14 cellular contexts compared by ENCODE assay signal in the genomic region with DNA sequence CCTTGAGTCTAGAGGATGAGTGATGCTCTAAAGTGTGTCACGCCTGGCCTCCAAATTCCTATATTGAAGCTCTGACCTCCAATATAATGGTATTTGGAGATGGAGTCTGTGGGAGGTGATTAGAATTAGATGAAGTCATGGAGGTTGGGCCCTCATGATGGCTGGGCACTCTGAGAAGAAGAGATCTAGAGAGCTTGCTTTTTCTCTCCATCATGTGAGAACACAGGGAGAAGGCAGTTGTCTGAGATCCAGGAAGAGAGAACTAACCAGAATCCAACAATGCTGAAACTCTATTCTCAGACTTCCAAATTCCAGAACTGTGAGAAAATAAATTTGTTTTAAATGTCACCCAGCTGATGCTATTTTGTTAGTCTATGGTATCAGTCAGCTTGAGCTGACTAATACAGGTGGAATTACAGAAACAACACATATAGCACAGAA. TPM values are rescaled to one million over a fixed set of nuclear protein-coding genes. Genes with fewer than 3 reads are reported as not detected.
DNase-seq lines count a peak whose midpoint lies in the region; ATAC-seq, FAIRE-seq and TF ChIP-seq lines count a peak whose summit lies in the region.
"Had no signal": no experiment of that assay in that cellular context is flagged by ENCODE, and none has a peak within 500 bp of the region (broad histone marks: within the 10 kb centered on the region; RNA-seq: fewer than 3 reads in every experiment).

No MANE protein-coding gene starts in this region.

- TF ChIP-seq CTCF in AG04449 (IDR thresholded peaks at IDR 0.05; ENCODE audit: insufficient read depth, low read length, missing control alignments) (no peak), astrocyte (IDR thresholded peaks at IDR 0.05; ENCODE audit: insufficient read depth, low read depth, low read length) (no peak), endothelial cell (IDR thresholded peaks at IDR 0.05; ENCODE audit: unreplicated experiment) (no peak)

- ATAC-seq in memory B cell (ENCODE audit: low read depth) (no peak), HG02642 (IDR thresholded peaks at IDR 0.05; ENCODE audit: poor library complexity, unreplicated experiment) (no peak)
- ATAC-seq: activated T-cell treated with anti-CD3 and anti-CD28 coated beads, Interleukin-2, amount 50 U/mL, for 4 hours had no signal

- peaks cover 61% of the 10 kb centered on the region for H3F3A ChIP-seq in GM23248 (ENCODE audit: insufficient read depth)

- CTCF ChIA-PET in AG04449 (lab: Yijun Ruan, JAX) = interaction anchor here (2.1 to 3.0 kb wide), 2 partner anchors 11 to 16 kb away, joined by 6 to 23 read pairs; partner anchors contain the start of gene RNF216

- H3K9me2 ChIP-seq in GM23248 (ENCODE audit: insufficient read depth) = no peaks in the 10 kb centered on the region

- H3K79me2 ChIP-seq in GM23248 (ENCODE audit: insufficient read depth) (peaks cover 90% of the 10 kb centered on the region), astrocyte (ENCODE audit: insufficient read depth, low read length) (peaks cover 87% of the 10 kb centered on the region)

- H3K9me3 ChIP-seq in GM23248 (ENCODE audit: low read depth) (no peaks in the 10 kb centered on the region), astrocyte (ENCODE audit: insufficient read depth, low read depth, low read length) (no peaks in the 10 kb centered on the region)

- H3K4me1 ChIP-seq in GM23248 (ENCODE audit: insufficient read depth) (peaks cover 36% of the 10 kb centered on the region), astrocyte (ENCODE audit: insufficient read depth, low read length) (peaks cover 26% of the 10 kb centered on the region)

- H3K27ac Mint-ChIP-seq in astrocyte (ENCODE audit: unreplicated experiment) (peak overlapping the region; percentile 99), memory B cell (peak overlapping the region; percentile 7), endothelial cell (ENCODE audit: unreplicated experiment) (no peak overlapping the region)
- H3K27ac Mint-ChIP-seq: neural progenitor cell; T-helper 2 cell treated with Interferon-gamma antibody and Interleukin-4, amounts not matched to agents 5 μg/mL and 100 μg/mL, for 36 hours had no signal

- H3K9me3 Mint-ChIP-seq in astrocyte (ENCODE audit: unreplicated experiment) = no peaks in the 10 kb centered on the region
- no peaks in the 10 kb centered on the region for H3K9me3 Mint-ChIP-seq in memory B cell
- H3K9me3 Mint-ChIP-seq in endothelial cell (ENCODE audit: unreplicated experiment) = no peaks in the 10 kb centered on the region
- H3K9me3 Mint-ChIP-seq: activated T-cell treated with anti-CD3 and anti-CD28 coated beads, Interleukin-2, amount 50 U/mL, for 4 hours; neural progenitor cell; T-helper 2 cell treated with Interferon-gamma antibody and Interleukin-4, amounts not matched to agents 5 μg/mL and 100 μg/mL, for 36 hours had no signal

- H3K9ac ChIP-seq in GM23248 (0 out of 2 replicates have a peak overlapping the region, but pooled peaks have one; percentile 22), astrocyte (ENCODE audit: low read length) (peak overlapping the region; percentile 70)
- H3K9ac ChIP-seq: neural progenitor cell had no signal

- no peaks in the 10 kb centered on the region for H3K27me3 ChIP-seq in GM23248 (replicated peaks; ENCODE audit: insufficient read depth)
- H3K27me3 ChIP-seq in astrocyte (ENCODE audit: insufficient read depth, low read length) = no peaks in the 10 kb centered on the region
- H3K27me3 ChIP-seq: neural progenitor cell had no signal

- H3K4me1 Mint-ChIP-seq in astrocyte (ENCODE audit: low read depth, unreplicated experiment) = peaks cover 40% of the 10 kb centered on the region
- H3K4me1 Mint-ChIP-seq in memory B cell = peaks cover 21% of the 10 kb centered on the region
- peaks cover 4% of the 10 kb centered on the region for H3K4me1 Mint-ChIP-seq in endothelial cell (ENCODE audit: unreplicated experiment)

- H4K20me1 ChIP-seq in GM23248 (ENCODE audit: insufficient read depth) = peaks cover 6% of the 10 kb centered on the region; the same call in 1 of the 2 replicates
- H4K20me1 ChIP-seq in astrocyte (ENCODE audit: insufficient read depth, low read length) = peaks cover 36% of the 10 kb centered on the region

- peak overlapping the region; percentile 90 for H3K27ac ChIP-seq in GM23248
- H3K27ac ChIP-seq in astrocyte (ENCODE audit: low read depth, low read length) = peak overlapping the region; percentile 90
- H3K27ac ChIP-seq: neural progenitor cell had no signal

- H3K36me3 ChIP-seq in GM23248 (ENCODE audit: low read depth) = no peaks in the 10 kb centered on the region
- no peaks in the 10 kb centered on the region for H3K36me3 ChIP-seq in astrocyte (ENCODE audit: insufficient read depth, low read length)
- H3K36me3 ChIP-seq: neural progenitor cell had no signal

- H2AFZ ChIP-seq in GM23248 = no peak overlapping the region
- no peak overlapping the region for H2AFZ ChIP-seq in astrocyte (ENCODE audit: low read depth, low read length)
- H2AFZ ChIP-seq: neural progenitor cell had no signal

- 0 to 6% methylated on average over 1 of the region's 1 CpG for WGBS in GM23248 (ENCODE audit: low coverage in 1 of 2, low lambda C conversion rate in 2 of 2, missing lambda C conversion rate in 2 of 2), 2 experiments

- peak; percentile 37 for DNase-seq in AG04449 (ENCODE audit: low read depth, low spot score)
- peak; percentile 88 for DNase-seq in GM23248
- peak; percentile 85 for DNase-seq in astrocyte (ENCODE audit: low read depth)
- DNase-seq in memory B cell (ENCODE audit: low spot score in 2 of 2) = no peak
- no peak for DNase-seq in DMS114 treated with DMSO at 0.1 percent for 48 hours (lab: John Stamatoyannopoulos, UW; ENCODE audit: unreplicated experiment)
- no peak for DNase-seq in NCI-H524 (lab: John Stamatoyannopoulos, UW)
- no peak for DNase-seq in endothelial cell (ENCODE audit: low spot score)
- DNase-seq: activated T-cell treated with anti-CD3 and anti-CD28 coated beads, Interleukin-2, amount 50 U/mL, for 4 hours; NCI-H774; stimulated activated CD4-positive, alpha-beta T cell treated with anti-CD3 and anti-CD28 coated beads, Interleukin-4, amount 100 ng/mL, for 4 hours had no signal

- FAIRE-seq in astrocyte (lab: Jason Lieb, UNC) = peak; percentile 60
- FAIRE-seq: H1 had no signal

- POLR2A ChIA-PET in AG04449 (lab: Yijun Ruan, JAX) = interaction anchor here (1.0 to 1.5 kb wide), 3 partner anchors 14 to 72 kb away, joined by 3 to 8 read pairs (median 4); partner anchors contain the start of gene RNF216

- no peaks in the 10 kb centered on the region for H3K27me3 Mint-ChIP-seq in astrocyte (ENCODE audit: low read depth, unreplicated experiment)
- no peaks in the 10 kb centered on the region for H3K27me3 Mint-ChIP-seq in memory B cell
- H3K27me3 Mint-ChIP-seq in endothelial cell (ENCODE audit: unreplicated experiment) = no peaks in the 10 kb centered on the region

- no peak overlapping the region for H3K4me3 ChIP-seq in AG04449 (ENCODE audit: low read depth, low read length)
- no peak overlapping the region for H3K4me3 ChIP-seq in GM23248
- H3K4me3 ChIP-seq in astrocyte (ENCODE audit: insufficient read depth, low read depth, low read length) = peak overlapping the region; percentile 1
- H3K4me3 ChIP-seq: neural progenitor cell had no signal

- H3K4me3 Mint-ChIP-seq in astrocyte (ENCODE audit: unreplicated experiment) (peak overlapping the region; percentile 77), memory B cell (no peak overlapping the region), endothelial cell (ENCODE audit: unreplicated experiment) (no peak overlapping the region)
- H3K4me3 Mint-ChIP-seq: activated T-cell treated with anti-CD3 and anti-CD28 coated beads, Interleukin-2, amount 50 U/mL, for 4 hours; neural progenitor cell; T-helper 2 cell treated with Interferon-gamma antibody and Interleukin-4, amounts not matched to agents 5 μg/mL and 100 μg/mL, for 36 hours had no signal

- H3K36me3 Mint-ChIP-seq in astrocyte (ENCODE audit: low read depth, unreplicated experiment) (peaks cover 4% of the 10 kb centered on the region), memory B cell (peaks cover 5% of the 10 kb centered on the region), endothelial cell (ENCODE audit: low read depth, unreplicated experiment) (peaks cover 7% of the 10 kb centered on the region)

- H3K4me2 ChIP-seq in GM23248 (ENCODE audit: unreplicated experiment) (peak overlapping the region; percentile 51), astrocyte (ENCODE audit: low read length) (peak overlapping the region; percentile 59)
- H3K4me2 ChIP-seq: neural progenitor cell had no signal

- in situ Hi-C loops in GM23248 (cut with MboI) = no loop called here

RNA-seq across cellular contexts. Expression of gene RNF216, which starts 15.1 kb away (rescaled TPM):
- 32.0 and 32.6 TPM in 2 replicates for total RNA-seq in GM23248 (2014; rRNA removed; shearing (Covaris generic))
- 35.3 and 36.0 TPM in 2 replicates for polyA plus RNA-seq in GM23248 (2016; fragmentation: Nextera tagmentation; extraction: Ambion mirVana)
- total RNA-seq in astrocyte = 45.1 and 46.8 TPM in 2 replicates
- total RNA-seq in endothelial cell (ENCODE audit: unreplicated experiment) = 40.8 TPM

Comparison
In these comparisons a context has a peak if more than half of its experiments do, and no peak if none do; other contexts are left out.
1. DNase-seq: peak in AG04449 (single experiment), GM23248 (single experiment) and astrocyte (single experiment); none in memory B cell (0 of 2), DMS114 treated with DMSO at 0.1 percent for 48 hours (single experiment), NCI-H524 (0 of 2) and endothelial cell (single experiment).